Comparison of ENCODE assay signal across 13 cellular contexts in genomic region chr19:39156230-39156890, GRCh38. TPM values are rescaled to one million over a fixed set of nuclear protein-coding genes. Genes with fewer than 3 reads are reported as not detected.
DNase-seq lines count a peak whose midpoint lies in the region; ATAC-seq, FAIRE-seq and TF ChIP-seq lines count a peak whose summit lies in the region.
"Had no signal": no experiment of that assay in that cellular context is flagged by ENCODE, and none has a peak within 500 bp of the region (broad histone marks: within the 10 kb centered on the region; RNA-seq: fewer than 3 reads in every experiment).

No MANE protein-coding gene starts in this region.

- H3K4me3 ChIP-seq in bronchial epithelial cell (ENCODE audit: low read depth, low read length): peak overlapping the region; percentile 11
- H3K4me3 ChIP-seq in WERI-Rb-1 (ENCODE audit: low read depth, low read length): no peak overlapping the region

- no peak overlapping the region for H3K27ac Mint-ChIP-seq in activated CD4-positive, alpha-beta memory T cell treated with anti-CD3 and anti-CD28 coated beads for 36 hours
- H3K27ac Mint-ChIP-seq: B cell had no signal

- DNase-seq in left cardiac atrium: no peak
- no peak for DNase-seq in Right ventricle myocardium inferior (ENCODE audit: missing footprints)
- DNase-seq in bronchial epithelial cell (ENCODE audit: low read depth): peak; percentile 11
- peak; percentile 14 to 20 for DNase-seq in lung microvascular endothelial cell (ENCODE audit: low read depth in 2 of 2)
- DNase-seq in midbrain (lab: John Stamatoyannopoulos, UW): no peak
- DNase-seq in frontal cortex (ENCODE audit: low spot score in 2 of 2): no peak
- no peak for DNase-seq in WERI-Rb-1
- DNase-seq in activated CD4-positive, alpha-beta memory T cell treated with anti-CD3 and anti-CD28 coated beads for 36 hours: no peak
- DNase-seq: anterior cingulate cortex; NCI-H446; SK-N-SH; stimulated activated CD4-positive, alpha-beta T cell treated with anti-CD3 and anti-CD28 coated beads, Interleukin-4, amount 100 ng/mL, for 1 hour had no signal

- H3K4me3 Mint-ChIP-seq in activated CD4-positive, alpha-beta memory T cell treated with anti-CD3 and anti-CD28 coated beads for 36 hours: no peak overlapping the region
- H3K4me3 Mint-ChIP-seq: B cell had no signal

- intact Hi-C loops in left cardiac atrium (cut with DNase I): no loop called here
- intact Hi-C loops in Right ventricle myocardium inferior (cut with DNase I): no loop called here
- intact Hi-C loops in activated CD4-positive, alpha-beta memory T cell treated with anti-CD3 and anti-CD28 coated beads for 36 hours (cut with micrococcal nuclease): no loop called here

- no peaks in the 10 kb centered on the region for H3K9me3 ChIP-seq in WERI-Rb-1 (ENCODE audit: severe bottlenecking)
- H3K9me3 ChIP-seq: SK-N-SH had no signal

- H3K36me3 ChIP-seq in bronchial epithelial cell (ENCODE audit: control insufficient read depth, insufficient read depth, low read length) (no peaks in the 10 kb centered on the region), WERI-Rb-1 (peaks cover 12% of the 10 kb centered on the region)

- CTCF ChIA-PET in activated CD4-positive, alpha-beta memory T cell treated with anti-CD3 and anti-CD28 coated beads for 36 hours (lab: Charles Lee): no interaction called here

- no peaks in the 10 kb centered on the region for H3K27me3 Mint-ChIP-seq in activated CD4-positive, alpha-beta memory T cell treated with anti-CD3 and anti-CD28 coated beads for 36 hours
- H3K27me3 Mint-ChIP-seq: B cell had no signal

- TF ChIP-seq CTCF in bronchial epithelial cell (IDR thresholded peaks at IDR 0.05; ENCODE audit: insufficient read depth, low read length, severe bottlenecking) (no peak), WERI-Rb-1 (IDR thresholded peaks at IDR 0.05; ENCODE audit: low read depth, low read length) (no peak)

- no peak overlapping the region for H3K27ac ChIP-seq in WERI-Rb-1

- FAIRE-seq in bronchial epithelial cell (lab: Jason Lieb, UNC): no peak
- FAIRE-seq in frontal cortex (lab: Jason Lieb, UNC): no peak

- no peaks in the 10 kb centered on the region for H3K9me3 Mint-ChIP-seq in activated CD4-positive, alpha-beta memory T cell treated with anti-CD3 and anti-CD28 coated beads for 36 hours

- peaks cover 2% of the 10 kb centered on the region for H3K4me1 Mint-ChIP-seq in activated CD4-positive, alpha-beta memory T cell treated with anti-CD3 and anti-CD28 coated beads for 36 hours (ENCODE audit: low read depth)

- H3K27me3 ChIP-seq in bronchial epithelial cell (ENCODE audit: control insufficient read depth, insufficient read depth, low read length) (no peaks in the 10 kb centered on the region), WERI-Rb-1 (ENCODE audit: insufficient read depth, low read depth, severe bottlenecking) (no peaks in the 10 kb centered on the region)

- no peaks in the 10 kb centered on the region for H3K36me3 Mint-ChIP-seq in activated CD4-positive, alpha-beta memory T cell treated with anti-CD3 and anti-CD28 coated beads for 36 hours

- POLR2A ChIA-PET in activated CD4-positive, alpha-beta memory T cell treated with anti-CD3 and anti-CD28 coated beads for 36 hours (lab: Charles Lee): no interaction called here

- peak; percentile 42 to 62 for ATAC-seq in left cardiac atrium
- no peak for ATAC-seq in Right ventricle myocardium inferior

RNA-seq across cellular contexts. Expression of gene PAK4, which starts 30.8 kb away (rescaled TPM):
- 10 to 100 TPM; 15.8 to 17.2 TPM for total RNA-seq in left cardiac atrium
- total RNA-seq in Right ventricle myocardium inferior: 16.2 TPM
- total RNA-seq in bronchial epithelial cell: 4.5 and 6.8 TPM in 2 replicates
- total RNA-seq in lung microvascular endothelial cell: 2.6 and 3.1 TPM in 2 replicates
- total RNA-seq in frontal cortex: 0.82 TPM
- total RNA-seq in activated CD4-positive, alpha-beta memory T cell treated with anti-CD3 and anti-CD28 coated beads for 36 hours: 10 to 100 TPM; 16.3 to 17.8 TPM

RNA-seq across cellular contexts. Expression of gene NCCRP1, which starts 40.4 kb away (rescaled TPM):
- not detected for total RNA-seq in left cardiac atrium
- not detected for total RNA-seq in Right ventricle myocardium inferior
- 9.5 and 22.4 TPM in 2 replicates for total RNA-seq in bronchial epithelial cell
- total RNA-seq in lung microvascular endothelial cell: not detected in 2 replicates
- total RNA-seq in frontal cortex: not detected
- not detected for total RNA-seq in activated CD4-positive, alpha-beta memory T cell treated with anti-CD3 and anti-CD28 coated beads for 36 hours
- total RNA-seq: B cell had no signal

RNA-seq across cellular contexts. Expression of gene SYCN, which starts 47.7 kb away (rescaled TPM):
- total RNA-seq in left cardiac atrium (not detected), Right ventricle myocardium inferior (not detected), bronchial epithelial cell (not detected in 2 replicates), lung microvascular endothelial cell (not detected in 2 replicates), frontal cortex (not detected)
- total RNA-seq in activated CD4-positive, alpha-beta memory T cell treated with anti-CD3 and anti-CD28 coated beads for 36 hours: not detected
- total RNA-seq: B cell had no signal

Comparison
In these comparisons a context has a peak if more than half of its experiments do, and no peak if none do; other contexts are left out.
1. DNase-seq: peak in bronchial epithelial cell (single experiment) and lung microvascular endothelial cell (2 of 2); none in left cardiac atrium (single experiment), Right ventricle myocardium inferior (single experiment), midbrain (single experiment), frontal cortex (0 of 2), WERI-Rb-1 (single experiment) and activated CD4-positive, alpha-beta memory T cell treated with anti-CD3 and anti-CD28 coated beads for 36 hours (single experiment).